1 cellular context compared by ENCODE assay signal in the genomic region with DNA sequence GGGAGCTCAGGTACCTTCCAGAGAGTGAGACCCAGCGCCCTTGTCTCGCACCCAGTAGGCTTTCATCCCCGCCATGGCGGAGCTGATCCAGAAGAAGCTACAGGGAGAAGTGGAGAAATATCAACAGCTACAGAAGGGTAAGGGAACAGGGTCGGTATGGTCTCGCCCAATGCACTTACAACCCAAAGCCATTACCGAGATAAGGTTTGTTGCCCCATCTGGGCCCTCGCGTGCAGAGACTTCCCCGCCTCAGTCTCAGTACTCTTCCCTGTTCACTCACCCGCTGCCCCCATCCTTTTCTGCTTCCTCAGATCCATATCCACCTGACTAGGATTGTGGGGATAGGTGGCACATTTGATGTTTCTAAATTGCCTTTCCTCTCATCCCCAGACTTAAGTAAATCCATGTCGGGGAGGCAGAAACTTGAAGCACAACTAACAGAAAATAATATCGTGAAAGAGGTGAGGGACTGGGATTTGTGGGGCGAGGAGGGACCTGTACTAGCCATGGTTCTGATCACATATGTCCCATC.
TF ChIP-seq lines count a peak whose summit lies in the region.

No MANE protein-coding gene starts in this region.

TF ChIP-seq in HepG2, 621 proteins besides CTCF, POLR2A, EP300 and RAD21 (continues in another document):
- peak; percentile 58; the same call in 1 of the 2 replicates for TF ChIP-seq KDM5B (CRISPR knock-in tag; IDR thresholded peaks at IDR 0.05; ENCODE audit: borderline replicate concordance)
- TF ChIP-seq ZNF660 (CRISPR knock-in tag; IDR thresholded peaks at IDR 0.05; ENCODE audit: borderline replicate concordance, low read depth) = 0 out of 2 replicates have a peak, but pooled peaks have one; percentile 52
- no peak for TF ChIP-seq SOX13 (IDR thresholded peaks at IDR 0.05)
- 0 out of 4 replicates have a peak, but pooled peaks of 1 of the 2 experiments have one; percentile 15 for TF ChIP-seq SOX13 (CRISPR knock-in tag; conservative IDR thresholded peaks at IDR 0.05 in 1 of 2, IDR thresholded peaks at IDR 0.05 in 1 of 2)
- TF ChIP-seq ZNF160 (CRISPR knock-in tag; IDR thresholded peaks at IDR 0.05) = 0 out of 2 replicates have a peak, but pooled peaks have one; percentile 42
- 0 out of 2 replicates have a peak, but pooled peaks have one; percentile 12 for TF ChIP-seq ZNF607 (CRISPR knock-in tag; IDR thresholded peaks at IDR 0.05; ENCODE audit: borderline replicate concordance)
- TF ChIP-seq SP4 (CRISPR knock-in tag; IDR thresholded peaks at IDR 0.05) = peak; percentile 41
- TF ChIP-seq ZKSCAN1 (IDR thresholded peaks at IDR 0.05; ENCODE audit: low read length) = peak; percentile 92
- TF ChIP-seq, protein P1, sequence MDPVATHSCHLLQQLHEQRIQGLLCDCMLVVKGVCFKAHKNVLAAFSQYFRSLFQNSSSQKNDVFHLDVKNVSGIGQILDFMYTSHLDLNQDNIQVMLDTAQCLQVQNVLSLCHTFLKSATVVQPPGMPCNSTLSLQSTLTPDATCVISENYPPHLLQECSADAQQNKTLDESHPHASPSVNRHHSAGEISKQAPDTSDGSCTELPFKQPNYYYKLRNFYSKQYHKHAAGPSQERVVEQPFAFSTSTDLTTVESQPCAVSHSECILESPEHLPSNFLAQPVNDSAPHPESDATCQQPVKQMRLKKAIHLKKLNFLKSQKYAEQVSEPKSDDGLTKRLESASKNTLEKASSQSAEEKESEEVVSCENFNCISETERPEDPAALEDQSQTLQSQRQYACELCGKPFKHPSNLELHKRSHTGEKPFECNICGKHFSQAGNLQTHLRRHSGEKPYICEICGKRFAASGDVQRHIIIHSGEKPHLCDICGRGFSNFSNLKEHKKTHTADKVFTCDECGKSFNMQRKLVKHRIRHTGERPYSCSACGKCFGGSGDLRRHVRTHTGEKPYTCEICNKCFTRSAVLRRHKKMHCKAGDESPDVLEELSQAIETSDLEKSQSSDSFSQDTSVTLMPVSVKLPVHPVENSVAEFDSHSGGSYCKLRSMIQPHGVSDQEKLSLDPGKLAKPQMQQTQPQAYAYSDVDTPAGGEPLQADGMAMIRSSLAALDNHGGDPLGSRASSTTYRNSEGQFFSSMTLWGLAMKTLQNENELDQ (CRISPR knock-in tag; IDR thresholded peaks at IDR 0.05; ENCODE audit: borderline replicate concordance) = 0 out of 2 replicates have a peak, but pooled peaks have one; percentile 46
- 0 out of 2 replicates have a peak, but pooled peaks have one; percentile 13 for TF ChIP-seq NFE2 (CRISPR knock-in tag; IDR thresholded peaks at IDR 0.05)
- TF ChIP-seq, protein P2, sequence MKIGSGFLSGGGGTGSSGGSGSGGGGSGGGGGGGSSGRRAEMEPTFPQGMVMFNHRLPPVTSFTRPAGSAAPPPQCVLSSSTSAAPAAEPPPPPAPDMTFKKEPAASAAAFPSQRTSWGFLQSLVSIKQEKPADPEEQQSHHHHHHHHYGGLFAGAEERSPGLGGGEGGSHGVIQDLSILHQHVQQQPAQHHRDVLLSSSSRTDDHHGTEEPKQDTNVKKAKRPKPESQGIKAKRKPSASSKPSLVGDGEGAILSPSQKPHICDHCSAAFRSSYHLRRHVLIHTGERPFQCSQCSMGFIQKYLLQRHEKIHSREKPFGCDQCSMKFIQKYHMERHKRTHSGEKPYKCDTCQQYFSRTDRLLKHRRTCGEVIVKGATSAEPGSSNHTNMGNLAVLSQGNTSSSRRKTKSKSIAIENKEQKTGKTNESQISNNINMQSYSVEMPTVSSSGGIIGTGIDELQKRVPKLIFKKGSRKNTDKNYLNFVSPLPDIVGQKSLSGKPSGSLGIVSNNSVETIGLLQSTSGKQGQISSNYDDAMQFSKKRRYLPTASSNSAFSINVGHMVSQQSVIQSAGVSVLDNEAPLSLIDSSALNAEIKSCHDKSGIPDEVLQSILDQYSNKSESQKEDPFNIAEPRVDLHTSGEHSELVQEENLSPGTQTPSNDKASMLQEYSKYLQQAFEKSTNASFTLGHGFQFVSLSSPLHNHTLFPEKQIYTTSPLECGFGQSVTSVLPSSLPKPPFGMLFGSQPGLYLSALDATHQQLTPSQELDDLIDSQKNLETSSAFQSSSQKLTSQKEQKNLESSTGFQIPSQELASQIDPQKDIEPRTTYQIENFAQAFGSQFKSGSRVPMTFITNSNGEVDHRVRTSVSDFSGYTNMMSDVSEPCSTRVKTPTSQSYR (CRISPR knock-in tag; IDR thresholded peaks at IDR 0.05; ENCODE audit: borderline replicate concordance) = peak; percentile 5; the same call in 1 of the 2 replicates
- peak; percentile 13; the same call in 1 of the 2 replicates for TF ChIP-seq PITX1 (CRISPR knock-in tag; IDR thresholded peaks at IDR 0.05)
- no peak for TF ChIP-seq HOXA5 (CRISPR knock-in tag; IDR thresholded peaks at IDR 0.05)
- peak; percentile 25; the same call in 1 of the 2 replicates for TF ChIP-seq CREBL2 (CRISPR knock-in tag; IDR thresholded peaks at IDR 0.05; ENCODE audit: borderline replicate concordance)
- TF ChIP-seq GLI4 (CRISPR knock-in tag; IDR thresholded peaks at IDR 0.05; ENCODE audit: borderline replicate concordance) = no peak
- TF ChIP-seq, protein P3, sequence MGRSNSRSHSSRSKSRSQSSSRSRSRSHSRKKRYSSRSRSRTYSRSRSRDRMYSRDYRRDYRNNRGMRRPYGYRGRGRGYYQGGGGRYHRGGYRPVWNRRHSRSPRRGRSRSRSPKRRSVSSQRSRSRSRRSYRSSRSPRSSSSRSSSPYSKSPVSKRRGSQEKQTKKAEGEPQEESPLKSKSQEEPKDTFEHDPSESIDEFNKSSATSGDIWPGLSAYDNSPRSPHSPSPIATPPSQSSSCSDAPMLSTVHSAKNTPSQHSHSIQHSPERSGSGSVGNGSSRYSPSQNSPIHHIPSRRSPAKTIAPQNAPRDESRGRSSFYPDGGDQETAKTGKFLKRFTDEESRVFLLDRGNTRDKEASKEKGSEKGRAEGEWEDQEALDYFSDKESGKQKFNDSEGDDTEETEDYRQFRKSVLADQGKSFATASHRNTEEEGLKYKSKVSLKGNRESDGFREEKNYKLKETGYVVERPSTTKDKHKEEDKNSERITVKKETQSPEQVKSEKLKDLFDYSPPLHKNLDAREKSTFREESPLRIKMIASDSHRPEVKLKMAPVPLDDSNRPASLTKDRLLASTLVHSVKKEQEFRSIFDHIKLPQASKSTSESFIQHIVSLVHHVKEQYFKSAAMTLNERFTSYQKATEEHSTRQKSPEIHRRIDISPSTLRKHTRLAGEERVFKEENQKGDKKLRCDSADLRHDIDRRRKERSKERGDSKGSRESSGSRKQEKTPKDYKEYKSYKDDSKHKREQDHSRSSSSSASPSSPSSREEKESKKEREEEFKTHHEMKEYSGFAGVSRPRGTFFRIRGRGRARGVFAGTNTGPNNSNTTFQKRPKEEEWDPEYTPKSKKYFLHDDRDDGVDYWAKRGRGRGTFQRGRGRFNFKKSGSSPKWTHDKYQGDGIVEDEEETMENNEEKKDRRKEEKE (IDR thresholded peaks at IDR 0.05) = no peak
- TF ChIP-seq, protein P4, sequence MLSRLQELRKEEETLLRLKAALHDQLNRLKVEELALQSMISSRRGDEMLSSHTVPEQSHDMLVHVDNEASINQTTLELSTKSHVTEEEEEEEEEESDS (CRISPR knock-in tag; IDR thresholded peaks at IDR 0.05; ENCODE audit: borderline replicate concordance) = no peak
- 0 out of 2 replicates have a peak, but pooled peaks have one; percentile 8 for TF ChIP-seq ZNF563 (CRISPR knock-in tag; IDR thresholded peaks at IDR 0.05)
- 0 out of 2 replicates have a peak, but pooled peaks have one; percentile 44 for TF ChIP-seq SALL2 (CRISPR knock-in tag; IDR thresholded peaks at IDR 0.05)
- peak; percentile 3; the same call in 1 of the 2 replicates for TF ChIP-seq ZNF335 (CRISPR knock-in tag; IDR thresholded peaks at IDR 0.05)
- TF ChIP-seq HMGXB4 (CRISPR knock-in tag; IDR thresholded peaks at IDR 0.05; ENCODE audit: borderline replicate concordance in 1 of 2, low read depth in 1 of 2) = peak in 1 of 2 experiments; percentile 18; a peak in 1 of 4 replicates
- TF ChIP-seq, protein P5, sequence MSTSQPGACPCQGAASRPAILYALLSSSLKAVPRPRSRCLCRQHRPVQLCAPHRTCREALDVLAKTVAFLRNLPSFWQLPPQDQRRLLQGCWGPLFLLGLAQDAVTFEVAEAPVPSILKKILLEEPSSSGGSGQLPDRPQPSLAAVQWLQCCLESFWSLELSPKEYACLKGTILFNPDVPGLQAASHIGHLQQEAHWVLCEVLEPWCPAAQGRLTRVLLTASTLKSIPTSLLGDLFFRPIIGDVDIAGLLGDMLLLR (CRISPR knock-in tag; IDR thresholded peaks at IDR 0.05) = peak; percentile 56; the same call in 1 of the 2 replicates
- TF ChIP-seq ZNF430 (CRISPR knock-in tag; IDR thresholded peaks at IDR 0.05) = 0 out of 2 replicates have a peak, but pooled peaks have one; percentile 70
- TF ChIP-seq ZNF333 (CRISPR knock-in tag; IDR thresholded peaks at IDR 0.05; ENCODE audit: borderline replicate concordance) = peak; percentile 64; the same call in 1 of the 2 replicates
- TF ChIP-seq DMAP1 (CRISPR knock-in tag; IDR thresholded peaks at IDR 0.05) = 0 out of 2 replicates have a peak, but pooled peaks have one; percentile 1
- peak; percentile 85; the same call in 1 of the 2 replicates for TF ChIP-seq ZNF446 (CRISPR knock-in tag; IDR thresholded peaks at IDR 0.05)
- TF ChIP-seq ZNF331 (CRISPR knock-in tag; IDR thresholded peaks at IDR 0.05) = no peak
- peak; percentile 19; the same call in 1 of the 2 replicates for TF ChIP-seq ZNF709 (CRISPR knock-in tag; IDR thresholded peaks at IDR 0.05)
- 0 out of 2 replicates have a peak, but pooled peaks have one; percentile 30 for TF ChIP-seq ZNF816 (CRISPR knock-in tag; IDR thresholded peaks at IDR 0.05; ENCODE audit: borderline replicate concordance)
- TF ChIP-seq, protein P6, sequence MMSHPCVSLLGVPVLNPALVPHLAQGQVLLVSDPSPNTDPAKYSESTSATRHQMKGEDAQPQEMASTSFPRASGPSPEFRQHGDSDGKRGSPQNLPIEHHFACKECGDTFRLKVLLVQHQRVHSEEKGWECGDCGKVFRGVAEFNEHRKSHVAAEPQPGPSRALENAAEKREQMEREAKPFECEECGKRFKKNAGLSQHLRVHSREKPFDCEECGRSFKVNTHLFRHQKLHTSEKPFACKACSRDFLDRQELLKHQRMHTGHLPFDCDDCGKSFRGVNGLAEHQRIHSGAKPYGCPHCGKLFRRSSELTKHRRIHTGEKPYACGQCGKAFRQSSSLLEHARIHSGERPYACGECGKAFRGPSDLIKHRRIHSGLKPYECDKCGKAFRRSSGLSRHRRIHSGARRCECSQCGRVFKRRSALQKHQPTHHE (CRISPR knock-in tag; IDR thresholded peaks at IDR 0.05; ENCODE audit: borderline replicate concordance) = 0 out of 2 replicates have a peak, but pooled peaks have one; percentile 37
- TF ChIP-seq BRD4 (CRISPR knock-in tag; IDR thresholded peaks at IDR 0.05) = 0 out of 2 replicates have a peak, but pooled peaks have one; percentile 42
- peak; percentile 58; the same call in 1 of the 2 replicates for TF ChIP-seq ZNF619 (CRISPR knock-in tag; IDR thresholded peaks at IDR 0.05)
- no peak for TF ChIP-seq ZNF296 (CRISPR knock-in tag; conservative IDR thresholded peaks at IDR 0.05)
- 0 out of 2 replicates have a peak, but pooled peaks have one; percentile 82 for TF ChIP-seq CAMTA2 (CRISPR knock-in tag; IDR thresholded peaks at IDR 0.05; ENCODE audit: borderline replicate concordance)
- TF ChIP-seq, protein P7, sequence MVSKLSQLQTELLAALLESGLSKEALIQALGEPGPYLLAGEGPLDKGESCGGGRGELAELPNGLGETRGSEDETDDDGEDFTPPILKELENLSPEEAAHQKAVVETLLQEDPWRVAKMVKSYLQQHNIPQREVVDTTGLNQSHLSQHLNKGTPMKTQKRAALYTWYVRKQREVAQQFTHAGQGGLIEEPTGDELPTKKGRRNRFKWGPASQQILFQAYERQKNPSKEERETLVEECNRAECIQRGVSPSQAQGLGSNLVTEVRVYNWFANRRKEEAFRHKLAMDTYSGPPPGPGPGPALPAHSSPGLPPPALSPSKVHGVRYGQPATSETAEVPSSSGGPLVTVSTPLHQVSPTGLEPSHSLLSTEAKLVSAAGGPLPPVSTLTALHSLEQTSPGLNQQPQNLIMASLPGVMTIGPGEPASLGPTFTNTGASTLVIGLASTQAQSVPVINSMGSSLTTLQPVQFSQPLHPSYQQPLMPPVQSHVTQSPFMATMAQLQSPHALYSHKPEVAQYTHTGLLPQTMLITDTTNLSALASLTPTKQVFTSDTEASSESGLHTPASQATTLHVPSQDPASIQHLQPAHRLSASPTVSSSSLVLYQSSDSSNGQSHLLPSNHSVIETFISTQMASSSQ (IDR thresholded peaks at IDR 0.05; ENCODE audit: low read depth) = no peak
- TF ChIP-seq, protein P7 (CRISPR knock-in tag; IDR thresholded peaks at IDR 0.05; ENCODE audit: borderline replicate concordance) = no peak
